In genomic region chr3:42572278-42572677, GRCh38 we compare ENCODE assay signal across 8 cellular contexts. TPM values are rescaled to one million over a fixed set of nuclear protein-coding genes. Genes with fewer than 3 reads are reported as not detected.
A peak's percentile ranks its signal among the peaks of the same experiment; 100 is the strongest.
DNase-seq lines count a peak whose midpoint lies in the region; ATAC-seq and TF ChIP-seq lines count a peak whose summit lies in the region.

No MANE protein-coding gene starts in this region.

- H3K36me3 Mint-ChIP-seq in HFFc6 (ENCODE audit: low read depth), result peaks cover 44% of the 10 kb centered on the region

- ATAC-seq in SK-N-SH treated with all-trans-retinoic acid at 6 μM for 48 hours (peak; percentile 98), foreskin keratinocyte (peak; percentile 74), sciatic nerve (peak; percentile 45), HG03135 (IDR thresholded peaks at IDR 0.05; ENCODE audit: unreplicated experiment) (no peak), GM18517 (IDR thresholded peaks at IDR 0.05; ENCODE audit: unreplicated experiment) (no peak)

- no peak overlapping the region for H3K27ac ChIP-seq in foreskin keratinocyte

- H3K4me3 Mint-ChIP-seq in HFFc6, result no peak overlapping the region

- H3K4me1 Mint-ChIP-seq in HFFc6 (ENCODE audit: low read depth), result peaks cover 8% of the 10 kb centered on the region; the same call in 1 of the 2 replicates

- no peaks in the 10 kb centered on the region for H3K27me3 Mint-ChIP-seq in HFFc6 (ENCODE audit: insufficient read depth)

- H3K9me3 Mint-ChIP-seq in HFFc6, result peaks cover 10% of the 10 kb centered on the region

- peak; percentile 68 for TF ChIP-seq CTCF in HFFc6 (IDR thresholded peaks at IDR 0.05)
- peak; percentile 68 for TF ChIP-seq CTCF in foreskin keratinocyte (conservative IDR thresholded peaks at IDR 0.05)

- no peaks in the 10 kb centered on the region for H3K27me3 ChIP-seq in foreskin keratinocyte

- DNase-seq in SHP77 (lab: John Stamatoyannopoulos, UW) (peak; percentile 43 to 55), SHP77 treated with DMSO at 0.1 percent for 48 hours (lab: John Stamatoyannopoulos, UW) (no peak), HFFc6 (peak; percentile 23), foreskin keratinocyte (peak in 1 of 2 donors; percentile 28), sciatic nerve (ENCODE audit: low spot score) (no peak)

- no peak overlapping the region for H3K27ac Mint-ChIP-seq in HFFc6

- no peaks in the 10 kb centered on the region for H3K4me1 ChIP-seq in foreskin keratinocyte

- intact Hi-C loops in sciatic nerve (cut with DNase I), result no loop called here

TF ChIP-seq in SK-N-SH treated with all-trans-retinoic acid at 6 μM for 48 hours, 23 proteins besides CTCF, POLR2A, EP300 and RAD21:
- TF ChIP-seq SNAI2 (CRISPR knock-in tag; IDR thresholded peaks at IDR 0.05), result no peak
- TF ChIP-seq ZNF565 (CRISPR knock-in tag; conservative IDR thresholded peaks at IDR 0.05; ENCODE audit: low read depth), result no peak
- TF ChIP-seq TSHZ2 (CRISPR knock-in tag; IDR thresholded peaks at IDR 0.05), result no peak
- TF ChIP-seq TCF4 (CRISPR knock-in tag; IDR thresholded peaks at IDR 0.05; ENCODE audit: borderline replicate concordance), result no peak
- TF ChIP-seq ESRRG (CRISPR knock-in tag; IDR thresholded peaks at IDR 0.05), result no peak
- no peak for TF ChIP-seq GLIS3 (CRISPR knock-in tag; IDR thresholded peaks at IDR 0.05)
- TF ChIP-seq CSRNP3 (CRISPR knock-in tag; IDR thresholded peaks at IDR 0.05), result no peak
- no peak for TF ChIP-seq ZFP3 (CRISPR knock-in tag; IDR thresholded peaks at IDR 0.05)
- TF ChIP-seq, protein P1, sequence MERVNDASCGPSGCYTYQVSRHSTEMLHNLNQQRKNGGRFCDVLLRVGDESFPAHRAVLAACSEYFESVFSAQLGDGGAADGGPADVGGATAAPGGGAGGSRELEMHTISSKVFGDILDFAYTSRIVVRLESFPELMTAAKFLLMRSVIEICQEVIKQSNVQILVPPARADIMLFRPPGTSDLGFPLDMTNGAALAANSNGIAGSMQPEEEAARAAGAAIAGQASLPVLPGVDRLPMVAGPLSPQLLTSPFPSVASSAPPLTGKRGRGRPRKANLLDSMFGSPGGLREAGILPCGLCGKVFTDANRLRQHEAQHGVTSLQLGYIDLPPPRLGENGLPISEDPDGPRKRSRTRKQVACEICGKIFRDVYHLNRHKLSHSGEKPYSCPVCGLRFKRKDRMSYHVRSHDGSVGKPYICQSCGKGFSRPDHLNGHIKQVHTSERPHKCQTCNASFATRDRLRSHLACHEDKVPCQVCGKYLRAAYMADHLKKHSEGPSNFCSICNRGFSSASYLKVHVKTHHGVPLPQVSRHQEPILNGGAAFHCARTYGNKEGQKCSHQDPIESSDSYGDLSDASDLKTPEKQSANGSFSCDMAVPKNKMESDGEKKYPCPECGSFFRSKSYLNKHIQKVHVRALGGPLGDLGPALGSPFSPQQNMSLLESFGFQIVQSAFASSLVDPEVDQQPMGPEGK (CRISPR knock-in tag; IDR thresholded peaks at IDR 0.05; ENCODE audit: borderline replicate concordance), result no peak
- TF ChIP-seq ARNTL (CRISPR knock-in tag; IDR thresholded peaks at IDR 0.05; ENCODE audit: borderline replicate concordance, low read depth), result no peak
- TF ChIP-seq PPARA (CRISPR knock-in tag; IDR thresholded peaks at IDR 0.05; ENCODE audit: borderline replicate concordance), result no peak
- TF ChIP-seq ISL1 (CRISPR knock-in tag; IDR thresholded peaks at IDR 0.05), result no peak
- no peak for TF ChIP-seq OSR1 (CRISPR knock-in tag; IDR thresholded peaks at IDR 0.05)
- TF ChIP-seq, protein P2, sequence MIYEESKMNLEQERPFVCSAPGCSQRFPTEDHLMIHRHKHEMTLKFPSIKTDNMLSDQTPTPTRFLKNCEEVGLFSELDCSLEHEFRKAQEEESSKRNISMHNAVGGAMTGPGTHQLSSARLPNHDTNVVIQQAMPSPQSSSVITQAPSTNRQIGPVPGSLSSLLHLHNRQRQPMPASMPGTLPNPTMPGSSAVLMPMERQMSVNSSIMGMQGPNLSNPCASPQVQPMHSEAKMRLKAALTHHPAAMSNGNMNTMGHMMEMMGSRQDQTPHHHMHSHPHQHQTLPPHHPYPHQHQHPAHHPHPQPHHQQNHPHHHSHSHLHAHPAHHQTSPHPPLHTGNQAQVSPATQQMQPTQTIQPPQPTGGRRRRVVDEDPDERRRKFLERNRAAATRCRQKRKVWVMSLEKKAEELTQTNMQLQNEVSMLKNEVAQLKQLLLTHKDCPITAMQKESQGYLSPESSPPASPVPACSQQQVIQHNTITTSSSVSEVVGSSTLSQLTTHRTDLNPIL (CRISPR knock-in tag; IDR thresholded peaks at IDR 0.05; ENCODE audit: low read depth), result no peak
- TF ChIP-seq ZNF8 (CRISPR knock-in tag; IDR thresholded peaks at IDR 0.05), result no peak
- no peak for TF ChIP-seq ZNF70 (CRISPR knock-in tag; IDR thresholded peaks at IDR 0.05)
- TF ChIP-seq ZC3H10 (CRISPR knock-in tag; IDR thresholded peaks at IDR 0.05), result no peak
- no peak for TF ChIP-seq TOX (CRISPR knock-in tag; IDR thresholded peaks at IDR 0.05; ENCODE audit: borderline replicate concordance)
- TF ChIP-seq CSDC2 (CRISPR knock-in tag; IDR thresholded peaks at IDR 0.05), result no peak

RNA-seq across cellular contexts. Expression of gene SEC22C, which starts 9.5 kb away (rescaled TPM):
- 10 to 100 TPM; 40.7 to 51.2 (median 48.6) TPM for total RNA-seq in HFFc6 (2021; fragmentation: NEBNext Ultra II Directional; extraction: Animal tissue kit (Norgen Biotek cat#: 25700))
- total RNA-seq in foreskin keratinocyte, result 54.8 and 59.8 TPM in 2 replicates
- 34.9 and 40.5 TPM in 2 replicates for polyA plus RNA-seq in foreskin keratinocyte
- 59.5 TPM for total RNA-seq in sciatic nerve

RNA-seq across cellular contexts. Expression of gene SS18L2, which starts 18.4 kb away (rescaled TPM):
- 10 to 100 TPM; 18.9 to 23.2 (median 20.9) TPM for total RNA-seq in HFFc6 (2021; fragmentation: NEBNext Ultra II Directional; extraction: Animal tissue kit (Norgen Biotek cat#: 25700))
- total RNA-seq in foreskin keratinocyte, result 27.2 and 31.9 TPM in 2 replicates
- 41.9 and 50.1 TPM in 2 replicates for polyA plus RNA-seq in foreskin keratinocyte
- total RNA-seq in sciatic nerve, result 16.0 TPM

RNA-seq across cellular contexts. Expression of gene NKTR, which starts 28.2 kb away (rescaled TPM):
- total RNA-seq in HFFc6 (2021; fragmentation: NEBNext Ultra II Directional; extraction: Animal tissue kit (Norgen Biotek cat#: 25700)), result 10 to 100 TPM; 27.8 to 32.7 (median 30.9) TPM
- total RNA-seq in foreskin keratinocyte, result 24.7 and 26.9 TPM in 2 replicates
- polyA plus RNA-seq in foreskin keratinocyte, result 3.3 and 3.5 TPM in 2 replicates
- 149 TPM for total RNA-seq in sciatic nerve

Comparison
In these comparisons a context has a peak if more than half of its experiments do, and no peak if none do; other contexts are left out.
1. DNase-seq: peak in SHP77 (2 of 2) and HFFc6 (single experiment); none in SHP77 treated with DMSO at 0.1 percent for 48 hours (single experiment) and sciatic nerve (single experiment).
2. ATAC-seq: peak in SK-N-SH treated with all-trans-retinoic acid at 6 μM for 48 hours (single experiment), foreskin keratinocyte (single experiment) and sciatic nerve (single experiment); none in HG03135 (single experiment) and GM18517 (single experiment).